ENCODE assay signal across 8 cellular contexts in the genomic region with DNA sequence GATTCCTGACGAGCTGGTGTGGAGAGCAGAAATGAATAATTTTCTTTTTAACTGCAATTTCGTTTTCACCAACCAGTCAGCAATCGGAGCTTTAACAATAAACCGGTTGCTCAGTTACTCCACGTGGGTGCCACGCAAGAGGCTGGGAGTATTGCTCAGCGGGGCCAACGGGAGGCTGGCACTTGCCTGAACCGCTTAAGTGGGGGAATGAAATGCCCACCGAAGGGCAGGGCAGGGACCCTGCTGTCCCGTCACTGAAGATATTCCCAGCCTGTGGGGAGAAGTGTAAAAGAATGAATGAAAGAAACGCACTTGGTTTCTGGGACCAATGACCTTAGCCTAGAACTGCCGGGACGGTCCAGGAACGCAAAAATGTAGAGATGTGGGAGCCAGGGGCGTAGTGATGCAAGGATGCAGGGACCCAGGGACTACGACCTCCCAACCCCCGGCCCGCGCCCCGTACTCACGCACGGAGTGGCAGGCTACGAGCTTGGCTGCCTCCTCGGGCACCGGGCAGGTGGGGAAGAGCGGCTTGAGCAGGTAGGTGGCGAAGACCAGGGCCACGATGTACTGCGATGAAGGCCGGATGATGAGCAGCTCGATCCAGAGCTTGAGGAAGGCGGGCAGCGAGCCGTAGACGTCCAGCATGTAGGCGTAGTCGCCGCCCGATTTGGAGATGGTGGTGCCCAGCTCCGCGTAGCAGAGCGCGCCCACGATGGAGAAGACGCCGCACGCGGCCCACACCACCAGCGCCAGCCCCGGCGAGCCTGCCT.
DNase-seq lines count a peak whose midpoint lies in the region; ATAC-seq and TF ChIP-seq lines count a peak whose summit lies in the region.
"Not testable (repeated sequence)": the region's sequence is repeated elsewhere in the genome, so short reads cannot be mapped to it uniquely, and the experiment has no call there.

No MANE protein-coding gene starts in this region.

- not testable (repeated sequence) for H3K27me3 Mint-ChIP-seq in naive B cell

- not testable (repeated sequence) for TF ChIP-seq POLR2A in heart left ventricle (IDR thresholded peaks at IDR 0.05)

- H4K20me1 ChIP-seq in BLaER1 treated with 17β-estradiol and CSF1 and Interleukin-3, amounts not matched to agents 10 nM and 100 nM: peaks cover 32 to 51% (median 44%) of the 10 kb centered on the region in 11 experiments

- in situ Hi-C loops in brain microvascular endothelial cell (cut with HindIII; ENCODE audit: low pct_ligation_motif_present, low sequenced_read_pairs): not testable (repeated sequence)

- H3K4me1 Mint-ChIP-seq in naive B cell: peaks cover 27 to 43% (median 42%) of the 10 kb centered on the region in 3 donors
- H3K4me1 Mint-ChIP-seq in stimulated activated effector memory CD8-positive, alpha-beta T cell treated with anti-CD3 and anti-CD28 coated beads, Interleukin-12 subunit alpha, Interleukin-12 subunit beta, amount 100 ng/mL, for 72 hours: peaks cover 30% of the 10 kb centered on the region

- peak overlapping the region; percentile 90 to 98 (median 96) for H3K4me3 Mint-ChIP-seq in naive B cell
- H3K4me3 Mint-ChIP-seq in stimulated activated effector memory CD8-positive, alpha-beta T cell treated with anti-CD3 and anti-CD28 coated beads, Interleukin-12 subunit alpha, Interleukin-12 subunit beta, amount 100 ng/mL, for 72 hours: peak overlapping the region; percentile 97

- peak overlapping the region; percentile 89 to 98 (median 92); a peak in 21 of 22 replicates for H3K27ac ChIP-seq in BLaER1 treated with 17β-estradiol and CSF1 and Interleukin-3, amounts not matched to agents 10 nM and 100 nM
- peak overlapping the region; percentile 88 for H3K27ac ChIP-seq in KOPT-K1 (ENCODE audit: low read depth, low read length, poor library complexity, severe bottlenecking)
- peak overlapping the region; percentile 96 for H3K27ac ChIP-seq in brain microvascular endothelial cell
- peak overlapping the region; percentile 80 to 98 (median 95) for H3K27ac ChIP-seq in heart left ventricle

- peaks cover 20 to 64% (median 41%) of the 10 kb centered on the region in 10 experiments for H3K4me1 ChIP-seq in BLaER1 treated with 17β-estradiol and CSF1 and Interleukin-3, amounts not matched to agents 10 nM and 100 nM
- H3K4me1 ChIP-seq in heart left ventricle: peaks cover 0 to 60% (median 35%) of the 10 kb centered on the region in 12 donors

- peaks cover 0 to 20% (median 14%) of the 10 kb centered on the region in 11 experiments; a peak in 17 of 22 replicates for H3K36me3 ChIP-seq in BLaER1 treated with 17β-estradiol and CSF1 and Interleukin-3, amounts not matched to agents 10 nM and 100 nM
- H3K36me3 ChIP-seq in KOPT-K1 (ENCODE audit: insufficient read depth, low read length): peaks cover 17% of the 10 kb centered on the region
- not testable (repeated sequence) for H3K36me3 ChIP-seq in brain microvascular endothelial cell (replicated peaks); heart left ventricle

- not testable (repeated sequence) for H3K27me3 ChIP-seq in BLaER1 treated with 17β-estradiol and CSF1 and Interleukin-3, amounts not matched to agents 10 nM and 100 nM; brain microvascular endothelial cell (replicated peaks); heart left ventricle

- H3K9ac ChIP-seq in BLaER1 treated with 17β-estradiol and CSF1 and Interleukin-3, amounts not matched to agents 10 nM and 100 nM: peak overlapping the region; percentile 90 to 98 (median 94)

- not testable (repeated sequence) for H3K9me3 Mint-ChIP-seq in naive B cell; stimulated activated effector memory CD8-positive, alpha-beta T cell treated with anti-CD3 and anti-CD28 coated beads, Interleukin-12 subunit alpha, Interleukin-12 subunit beta, amount 100 ng/mL, for 72 hours

- WGBS in heart left ventricle, 4 donors: 0 to 1% (median 1%) methylated on average over 22 to 50 of the region's 52 CpGs

- TF ChIP-seq CTCF in brain microvascular endothelial cell (IDR thresholded peaks at IDR 0.05; ENCODE audit: low read depth, low read length, missing control alignments); heart left ventricle (IDR thresholded peaks at IDR 0.05): not testable (repeated sequence)

- H3K4me3 ChIP-seq in BLaER1 treated with 17β-estradiol and CSF1 and Interleukin-3, amounts not matched to agents 10 nM and 100 nM: peak overlapping the region; percentile 60 to 80 (median 73)
- peak overlapping the region; percentile 76 for H3K4me3 ChIP-seq in brain microvascular endothelial cell (ENCODE audit: low read depth, low read length)
- H3K4me3 ChIP-seq in heart left ventricle: peak overlapping the region; percentile 63 to 94 (median 82)

- peak; percentile 61 for DNase-seq in brain microvascular endothelial cell
- DNase-seq in heart left ventricle: peak in 2 of 5 donors; percentile 35 to 74
- not testable (repeated sequence) for DNase-seq in naive B cell
- peak in 1 of 2 donors; percentile 88 for DNase-seq in stimulated activated effector memory CD8-positive, alpha-beta T cell treated with anti-CD3 and anti-CD28 coated beads, Interleukin-12 subunit alpha, Interleukin-12 subunit beta, amount 100 ng/mL, for 72 hours (ENCODE audit: low spot score in 2 of 2)

- not testable (repeated sequence) for H3K36me3 Mint-ChIP-seq in naive B cell
- H3K36me3 Mint-ChIP-seq in stimulated activated effector memory CD8-positive, alpha-beta T cell treated with anti-CD3 and anti-CD28 coated beads, Interleukin-12 subunit alpha, Interleukin-12 subunit beta, amount 100 ng/mL, for 72 hours: peaks cover 58% of the 10 kb centered on the region

- peak; percentile 12 for ATAC-seq in GM21717 (IDR thresholded peaks at IDR 0.05; ENCODE audit: unreplicated experiment)
- peak; percentile 66 to 73 for ATAC-seq in activated CD4-positive, CD25-positive, alpha-beta regulatory T cell treated with anti-CD3 and anti-CD28 coated beads, Interleukin-2, amount 50 U/mL, for 24 hours
- ATAC-seq in heart left ventricle: peak in 1 of 4 donors; percentile 1
- ATAC-seq in naive B cell (ENCODE audit: low read depth in 2 of 2): peak; percentile 2 to 4
- ATAC-seq in stimulated activated effector memory CD8-positive, alpha-beta T cell treated with anti-CD3 and anti-CD28 coated beads, Interleukin-12 subunit alpha, Interleukin-12 subunit beta, amount 100 ng/mL, for 72 hours: peak; percentile 74

- peak overlapping the region; percentile 95 to 99 (median 98) for H3K27ac Mint-ChIP-seq in naive B cell
- peak overlapping the region; percentile 100 for H3K27ac Mint-ChIP-seq in stimulated activated effector memory CD8-positive, alpha-beta T cell treated with anti-CD3 and anti-CD28 coated beads, Interleukin-12 subunit alpha, Interleukin-12 subunit beta, amount 100 ng/mL, for 72 hours

- intact Hi-C loops in heart left ventricle (cut with DNase I): not testable (repeated sequence)

- H3K9me3 ChIP-seq in BLaER1 treated with 17β-estradiol and CSF1 and Interleukin-3, amounts not matched to agents 10 nM and 100 nM (replicated peaks in 1 of 11); KOPT-K1 (ENCODE audit: insufficient read depth, low read length, poor library complexity, severe bottlenecking); heart left ventricle: not testable (repeated sequence)

- H3K4me2 ChIP-seq in BLaER1 treated with 17β-estradiol and CSF1 and Interleukin-3, amounts not matched to agents 10 nM and 100 nM: peak overlapping the region; percentile 86 to 99 (median 95)
